Comparison of ENCODE assay signal across 15 cellular contexts in genomic region chr22:46568102-46568809, GRCh38. TPM values are rescaled to one million over a fixed set of nuclear protein-coding genes. Genes with fewer than 3 reads are reported as not detected.
DNase-seq lines count a peak whose midpoint lies in the region; ATAC-seq, FAIRE-seq and TF ChIP-seq lines count a peak whose summit lies in the region.
"Had no signal": no experiment of that assay in that cellular context is flagged by ENCODE, and none has a peak within 500 bp of the region (broad histone marks: within the 10 kb centered on the region; RNA-seq: fewer than 3 reads in every experiment).

No MANE protein-coding gene starts in this region.

- intact Hi-C loops in IMR-90 (cut with micrococcal nuclease) (no loop called here), posterior vena cava (cut with DNase I) (loop anchor here in 1 of 2 donors (10.0 kb wide), 1 partner anchor 87 kb away; no protein-coding TSS in a partner anchor), left colon (cut with DNase I, micrococcal nuclease) (no loop called here), Calu3 (cut with micrococcal nuclease; ENCODE audit: unreplicated experiment) (loop anchor here (10.0 kb wide), 1 partner anchor 97 kb away; no protein-coding TSS in a partner anchor)

- BruUV-seq in IMR-90 (replicated peaks; lab: Mats Ljungman, UMichigan) (no TSS peak), Calu3 (replicated peaks; lab: Mats Ljungman, UMichigan) (no TSS peak)

- no peak overlapping the region for H2BK12ac ChIP-seq in mesenchymal stem cell (ENCODE audit: low read length in 2 of 2)

- TF ChIP-seq RAD21 in IMR-90 (IDR thresholded peaks at IDR 0.05; ENCODE audit: low read length) = no peak

- no peaks in the 10 kb centered on the region for H3K79me1 ChIP-seq in IMR-90 (ENCODE audit: low read depth in 1 of 2, low read length in 2 of 2)
- H3K79me1 ChIP-seq in mesenchymal stem cell (replicated peaks; ENCODE audit: low read length, poor library complexity, severe bottlenecking) = no peaks in the 10 kb centered on the region

- H3K9me3 ChIP-seq in IMR-90 (ENCODE audit: control insufficient read depth, insufficient read depth, low read length) (peaks cover 17% of the 10 kb centered on the region), mesenchymal stem cell (ENCODE audit: control insufficient read depth, low read length) (peaks cover 16% of the 10 kb centered on the region)
- H3K9me3 ChIP-seq: uterus had no signal

- H3K23ac ChIP-seq in IMR-90 (ENCODE audit: low read depth, low read length) = no peak overlapping the region
- H3K23ac ChIP-seq in mesenchymal stem cell (ENCODE audit: low read length in 2 of 2) = no peak overlapping the region

- H3K18ac ChIP-seq in IMR-90 (ENCODE audit: low read depth, low read length) (no peak overlapping the region), mesenchymal stem cell (ENCODE audit: low read depth in 1 of 2, low read length in 2 of 2) (no peak overlapping the region)

- POLR2A ChIA-PET in IMR-90 (lab: Charles Lee; ENCODE audit: unreplicated experiment) = no interaction called here

- no peak overlapping the region for H3K4me3 ChIP-seq in IMR-90 (ENCODE audit: insufficient read depth, low read depth, low read length)
- H3K4me3 ChIP-seq in bronchial epithelial cell (ENCODE audit: low read depth, low read length) = no peak overlapping the region
- no peak overlapping the region for H3K4me3 ChIP-seq in mesenchymal stem cell (ENCODE audit: insufficient read depth in 1 of 2, low read depth in 1 of 2, low read length in 2 of 2)
- H3K4me3 ChIP-seq: uterus had no signal

- H3K36me3 ChIP-seq in IMR-90 (ENCODE audit: control insufficient read depth, insufficient read depth, low read length) (no peaks in the 10 kb centered on the region), bronchial epithelial cell (ENCODE audit: control insufficient read depth, insufficient read depth, low read length) (no peaks in the 10 kb centered on the region), mesenchymal stem cell (ENCODE audit: control insufficient read depth in 1 of 2, insufficient read depth in 2 of 2, low read depth in 1 of 2, low read length in 2 of 2) (no peaks in the 10 kb centered on the region)
- H3K36me3 ChIP-seq: uterus had no signal

- in situ Hi-C loops in IMR-90 (cut with MboI; ENCODE audit: low sequenced_read_pairs) = loop anchor here (10.0 kb wide), 1 partner anchor 1927 kb away; no protein-coding TSS in a partner anchor

- H4K8ac ChIP-seq in IMR-90 (ENCODE audit: low read depth in 2 of 2, low read length in 2 of 2) = no peak overlapping the region
- no peak overlapping the region for H4K8ac ChIP-seq in mesenchymal stem cell (ENCODE audit: low read length)

- H3K9me1 ChIP-seq in IMR-90 (ENCODE audit: insufficient read depth, low read length) = no peaks in the 10 kb centered on the region

- H4K5ac ChIP-seq in IMR-90 (ENCODE audit: low read depth, low read length) = no peak overlapping the region

- H3K27ac ChIP-seq in IMR-90 (ENCODE audit: insufficient read depth, low read length) (no peak overlapping the region), mesenchymal stem cell (ENCODE audit: low read length, poor library complexity, severe bottlenecking) (no peak overlapping the region)
- H3K27ac ChIP-seq: uterus had no signal

- H3K4me2 ChIP-seq in IMR-90 (ENCODE audit: low read depth, low read length) = no peak overlapping the region
- H3K4me2 ChIP-seq in mesenchymal stem cell (ENCODE audit: low read length, poor library complexity, severe bottlenecking) = no peak overlapping the region

- dilution Hi-C loops in IMR-90 (cut with HindIII; ENCODE audit: low sequenced_read_pairs, unreplicated experiment) = no loop called here

- H3K4me1 ChIP-seq in IMR-90 (ENCODE audit: control insufficient read depth, insufficient read depth, low read length) (peaks cover 5% of the 10 kb centered on the region; the same call in 1 of the 2 replicates), mesenchymal stem cell (ENCODE audit: control insufficient read depth, insufficient read depth, low read depth, low read length) (peaks cover 11% of the 10 kb centered on the region)

- H3K4ac ChIP-seq in IMR-90 (ENCODE audit: low read depth, low read length) (no peak overlapping the region), mesenchymal stem cell (ENCODE audit: low read depth in 1 of 2, low read length in 2 of 2) (no peak overlapping the region)

- ATAC-seq in IMR-90 (ENCODE audit: low read depth) (no peak), left colon (no peak)
- ATAC-seq: left cardiac atrium had no signal

- TF ChIP-seq POLR2A in IMR-90 (IDR thresholded peaks at IDR 0.05; ENCODE audit: low read depth, low read length) = no peak

- H2BK15ac ChIP-seq in IMR-90 (ENCODE audit: low read depth, low read length) = no peak overlapping the region
- no peak overlapping the region for H2BK15ac ChIP-seq in mesenchymal stem cell (ENCODE audit: low read depth, poor library complexity, severe bottlenecking)

- H3K36me3 Mint-ChIP-seq in T-helper 2 cell treated with Interferon-gamma antibody and Interleukin-4, amounts not matched to agents 5 μg/mL and 100 μg/mL, for 36 hours (ENCODE audit: low read depth) = peaks cover 2% of the 10 kb centered on the region
- peaks cover 5% of the 10 kb centered on the region for H3K36me3 Mint-ChIP-seq in Calu3 (ENCODE audit: insufficient read depth, unreplicated experiment)

- peak; percentile 13 for FAIRE-seq in bronchial epithelial cell (lab: Jason Lieb, UNC)
- FAIRE-seq: frontal cortex had no signal

- H2BK5ac ChIP-seq in IMR-90 (ENCODE audit: low read depth, low read length, poor library complexity, severe bottlenecking) (no peak overlapping the region), mesenchymal stem cell (ENCODE audit: low read depth, low read length, poor library complexity, severe bottlenecking) (no peak overlapping the region)

- H3K4me1 Mint-ChIP-seq in T-helper 2 cell treated with Interferon-gamma antibody and Interleukin-4, amounts not matched to agents 5 μg/mL and 100 μg/mL, for 36 hours (ENCODE audit: low read depth) = peaks cover 6% of the 10 kb centered on the region
- peaks cover 11% of the 10 kb centered on the region for H3K4me1 Mint-ChIP-seq in Calu3 (ENCODE audit: low read depth, unreplicated experiment)

- H2AK5ac ChIP-seq in IMR-90 (ENCODE audit: low read depth, low read length) = no peak overlapping the region
- no peak overlapping the region for H2AK5ac ChIP-seq in mesenchymal stem cell (ENCODE audit: low read length, severe bottlenecking)

- no peak for TF ChIP-seq CTCF in IMR-90 (conservative IDR thresholded peaks at IDR 0.05; ENCODE audit: low read depth, low read length)
- TF ChIP-seq CTCF in bronchial epithelial cell (IDR thresholded peaks at IDR 0.05; ENCODE audit: insufficient read depth, low read length, severe bottlenecking) = peak; percentile 25
- no peak for TF ChIP-seq CTCF in Calu3 (IDR thresholded peaks at IDR 0.05; ENCODE audit: unreplicated experiment)

- H2AK9ac ChIP-seq in IMR-90 (replicated peaks; ENCODE audit: low read depth, low read length, poor library complexity) = peak overlapping the region; percentile 8

- peak overlapping the region; percentile 7 for H3K27ac Mint-ChIP-seq in T-helper 2 cell treated with Interferon-gamma antibody and Interleukin-4, amounts not matched to agents 5 μg/mL and 100 μg/mL, for 36 hours
- no peak overlapping the region for H3K27ac Mint-ChIP-seq in Calu3 (ENCODE audit: unreplicated experiment)

- no peak for DNase-seq in T-helper 2 cell treated with Interferon-gamma antibody and Interleukin-4, amounts not matched to agents 5 μg/mL and 100 μg/mL, for 36 hours (ENCODE audit: low spot score)
- DNase-seq in T-helper 2 cell (no peak), IMR-90 (no peak), bronchial epithelial cell (ENCODE audit: low read depth) (no peak), posterior vena cava (ENCODE audit: low spot score) (peak; percentile 54), left colon (no peak), mesenchymal stem cell (no peak), Calu3 (no peak)
- DNase-seq: EL; HCEC 1CT; left cardiac atrium; NCI-H1694; stimulated activated CD4-positive, alpha-beta T cell treated with anti-CD3 and anti-CD28 coated beads, Interleukin-12 subunit alpha, Interleukin-12 subunit beta, amount 100 ng/mL, for 4 hours; uterus had no signal

- peaks cover 26% of the 10 kb centered on the region for H3K9me3 Mint-ChIP-seq in T-helper 2 cell treated with Interferon-gamma antibody and Interleukin-4, amounts not matched to agents 5 μg/mL and 100 μg/mL, for 36 hours
- peaks cover 3% of the 10 kb centered on the region for H3K9me3 Mint-ChIP-seq in Calu3 (ENCODE audit: low read depth, unreplicated experiment)

- no peak overlapping the region for H3K4me3 Mint-ChIP-seq in T-helper 2 cell treated with Interferon-gamma antibody and Interleukin-4, amounts not matched to agents 5 μg/mL and 100 μg/mL, for 36 hours
- H3K4me3 Mint-ChIP-seq in Calu3 (ENCODE audit: low read depth, unreplicated experiment) = no peak overlapping the region

- H4K20me1 ChIP-seq in IMR-90 (ENCODE audit: insufficient read depth, low read length) = no peaks in the 10 kb centered on the region

- CTCF ChIA-PET in IMR-90 (lab: Yijun Ruan, JAX) = no interaction called here
- CTCF ChIA-PET in Calu3 (lab: Charles Lee) = no interaction called here

- no peak overlapping the region for H3K14ac ChIP-seq in IMR-90 (replicated peaks; ENCODE audit: low read depth, low read length)
- no peak overlapping the region for H3K14ac ChIP-seq in mesenchymal stem cell (ENCODE audit: low read length in 2 of 2)

- no peaks in the 10 kb centered on the region for H3K27me3 Mint-ChIP-seq in T-helper 2 cell treated with Interferon-gamma antibody and Interleukin-4, amounts not matched to agents 5 μg/mL and 100 μg/mL, for 36 hours (ENCODE audit: low read depth)
- H3K27me3 Mint-ChIP-seq in Calu3 (ENCODE audit: unreplicated experiment) = peaks cover 21% of the 10 kb centered on the region

- H3K9ac ChIP-seq in IMR-90 (ENCODE audit: low read depth, low read length) (no peak overlapping the region), mesenchymal stem cell (ENCODE audit: low read length) (no peak overlapping the region)

- no peak overlapping the region for H3K56ac ChIP-seq in IMR-90 (ENCODE audit: extremely low read depth, insufficient read depth, low read length)

- 67% methylated on average over 1 of the region's 7 CpGs; no CpG with 5 or more reads in 1 of the 2 experiments for WGBS in IMR-90 (ENCODE audit: extremely low coverage in 2 of 2, insufficient read length in 1 of 2), 2 experiments
- 63% methylated on average over 7 of the region's 7 CpGs for WGBS in mesenchymal stem cell

- no peak overlapping the region for H2BK20ac ChIP-seq in IMR-90 (ENCODE audit: low read depth, low read length)

- H3K27me3 ChIP-seq in IMR-90 (ENCODE audit: control insufficient read depth, insufficient read depth, low read length) (peaks cover 1% of the 10 kb centered on the region; the same call in 1 of the 2 replicates), bronchial epithelial cell (ENCODE audit: control insufficient read depth, insufficient read depth, low read length) (no peaks in the 10 kb centered on the region), mesenchymal stem cell (ENCODE audit: control insufficient read depth in 1 of 2, insufficient read depth in 1 of 2, low read length in 2 of 2) (peaks cover 0 to 5% of the 10 kb centered on the region in 2 experiments)
- H3K27me3 ChIP-seq: uterus had no signal

- no peak overlapping the region for H4K91ac ChIP-seq in IMR-90 (ENCODE audit: insufficient read depth, low read depth, low read length)
- H4K91ac ChIP-seq in mesenchymal stem cell (ENCODE audit: low read length) = no peak overlapping the region

- H2AFZ ChIP-seq in IMR-90 (replicated peaks; ENCODE audit: low read length, poor library complexity) (no peak overlapping the region), mesenchymal stem cell (ENCODE audit: low read depth, low read length) (no peak overlapping the region)

- no peak overlapping the region for H2BK120ac ChIP-seq in IMR-90 (ENCODE audit: low read depth, low read length)
- no peak overlapping the region for H2BK120ac ChIP-seq in mesenchymal stem cell (ENCODE audit: low read depth, low read length)

RNA-seq across cellular contexts. Expression of gene CELSR1, which starts 30.8 kb away (rescaled TPM):
- total RNA-seq in IMR-90 (2012; rRNA removed) (0.36 and 0.56 TPM in 2 replicates), bronchial epithelial cell (39.0 and 60.0 TPM in 2 replicates), posterior vena cava (1 to 10 TPM; 2.6 to 2.8 TPM), left colon (1 to 10 TPM; 1.8 to 4.9 TPM), Calu3 (2022) (40.8 and 45.5 TPM in 2 replicates)
- polyA plus RNA-seq in IMR-90 (2012; rRNA removed) = 0.82 and 1.4 TPM in 2 replicates
- polyA plus RNA-seq in IMR-90 (2012; cell fraction: cytosol; rRNA removed) = 0.47 and 1.2 TPM in 2 replicates
- polyA plus RNA-seq in IMR-90 (2012; cell fraction: nucleus; rRNA removed; ENCODE audit: low replicate concordance) = 0.91 and 1.9 TPM in 2 replicates
- polyA plus RNA-seq in mesenchymal stem cell (2013, experiment 1 of 2) = 0.14 TPM
- polyA plus RNA-seq in mesenchymal stem cell (2013, experiment 2 of 2) = 0.11 TPM

RNA-seq across cellular contexts. Expression of gene GRAMD4, which starts 51.9 kb away (rescaled TPM):
- total RNA-seq in IMR-90 (2012; rRNA removed) (2.7 and 2.8 TPM in 2 replicates), bronchial epithelial cell (16.8 and 27.3 TPM in 2 replicates), posterior vena cava (10 to 100 TPM; 15.9 to 18.6 TPM), left colon (100 to 1,000 TPM; 178 to 213 TPM), Calu3 (2022) (61.2 and 63.4 TPM in 2 replicates)
- polyA plus RNA-seq in IMR-90 (2012; rRNA removed) = 5.8 and 7.4 TPM in 2 replicates
- 3.2 and 5.9 TPM in 2 replicates for polyA plus RNA-seq in IMR-90 (2012; cell fraction: cytosol; rRNA removed)
- 11.4 and 12.3 TPM in 2 replicates for polyA plus RNA-seq in IMR-90 (2012; cell fraction: nucleus; rRNA removed; ENCODE audit: low replicate concordance)
- polyA plus RNA-seq in mesenchymal stem cell (2013, experiment 1 of 2) = 5.1 TPM
- 5.0 TPM for polyA plus RNA-seq in mesenchymal stem cell (2013, experiment 2 of 2)
